1 cellular context compared by ENCODE assay signal in the genomic region with DNA sequence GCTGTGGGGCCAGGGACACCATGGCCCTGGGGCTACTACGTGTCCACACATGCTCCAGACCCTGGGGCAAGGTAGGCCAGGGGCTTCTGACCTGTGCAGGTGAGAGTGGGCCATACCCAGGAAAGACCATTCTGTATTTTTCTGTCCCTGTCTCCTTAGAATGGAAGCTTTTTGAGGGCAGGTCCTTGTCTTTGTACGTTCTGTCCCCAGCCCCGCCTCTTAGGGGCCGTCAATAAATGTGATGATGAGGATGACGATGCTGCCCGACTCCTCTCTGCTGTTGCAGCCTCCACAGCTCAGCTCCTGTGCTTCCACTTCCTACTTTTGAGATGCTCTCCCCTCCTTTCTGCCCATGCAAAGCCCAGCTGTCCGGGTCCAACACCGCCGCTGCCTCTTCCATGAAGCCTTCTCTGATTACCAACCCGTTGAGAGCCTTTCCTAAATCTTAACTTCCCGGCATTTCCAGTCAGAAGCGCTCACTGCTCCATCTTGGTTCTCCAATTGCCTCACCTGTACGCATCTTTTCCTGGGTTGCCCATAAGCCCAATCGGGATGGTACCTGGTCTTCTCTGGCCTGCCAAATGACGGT.
TF ChIP-seq lines count a peak whose summit lies in the region.

No MANE protein-coding gene starts in this region.

TF ChIP-seq in K562, 482 proteins besides CTCF, POLR2A, EP300 and RAD21:
- TF ChIP-seq, protein P1, sequence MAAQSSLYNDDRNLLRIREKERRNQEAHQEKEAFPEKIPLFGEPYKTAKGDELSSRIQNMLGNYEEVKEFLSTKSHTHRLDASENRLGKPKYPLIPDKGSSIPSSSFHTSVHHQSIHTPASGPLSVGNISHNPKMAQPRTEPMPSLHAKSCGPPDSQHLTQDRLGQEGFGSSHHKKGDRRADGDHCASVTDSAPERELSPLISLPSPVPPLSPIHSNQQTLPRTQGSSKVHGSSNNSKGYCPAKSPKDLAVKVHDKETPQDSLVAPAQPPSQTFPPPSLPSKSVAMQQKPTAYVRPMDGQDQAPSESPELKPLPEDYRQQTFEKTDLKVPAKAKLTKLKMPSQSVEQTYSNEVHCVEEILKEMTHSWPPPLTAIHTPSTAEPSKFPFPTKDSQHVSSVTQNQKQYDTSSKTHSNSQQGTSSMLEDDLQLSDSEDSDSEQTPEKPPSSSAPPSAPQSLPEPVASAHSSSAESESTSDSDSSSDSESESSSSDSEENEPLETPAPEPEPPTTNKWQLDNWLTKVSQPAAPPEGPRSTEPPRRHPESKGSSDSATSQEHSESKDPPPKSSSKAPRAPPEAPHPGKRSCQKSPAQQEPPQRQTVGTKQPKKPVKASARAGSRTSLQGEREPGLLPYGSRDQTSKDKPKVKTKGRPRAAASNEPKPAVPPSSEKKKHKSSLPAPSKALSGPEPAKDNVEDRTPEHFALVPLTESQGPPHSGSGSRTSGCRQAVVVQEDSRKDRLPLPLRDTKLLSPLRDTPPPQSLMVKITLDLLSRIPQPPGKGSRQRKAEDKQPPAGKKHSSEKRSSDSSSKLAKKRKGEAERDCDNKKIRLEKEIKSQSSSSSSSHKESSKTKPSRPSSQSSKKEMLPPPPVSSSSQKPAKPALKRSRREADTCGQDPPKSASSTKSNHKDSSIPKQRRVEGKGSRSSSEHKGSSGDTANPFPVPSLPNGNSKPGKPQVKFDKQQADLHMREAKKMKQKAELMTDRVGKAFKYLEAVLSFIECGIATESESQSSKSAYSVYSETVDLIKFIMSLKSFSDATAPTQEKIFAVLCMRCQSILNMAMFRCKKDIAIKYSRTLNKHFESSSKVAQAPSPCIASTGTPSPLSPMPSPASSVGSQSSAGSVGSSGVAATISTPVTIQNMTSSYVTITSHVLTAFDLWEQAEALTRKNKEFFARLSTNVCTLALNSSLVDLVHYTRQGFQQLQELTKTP (IDR thresholded peaks at IDR 0.05; ENCODE audit: low read depth in 1 of 2, partially characterized antibody in 2 of 2), result no peak
- TF ChIP-seq RAD51 (IDR thresholded peaks at IDR 0.05; ENCODE audit: borderline replicate concordance, low read depth) (no peak), MXI1 (IDR thresholded peaks at IDR 0.05; ENCODE audit: low read depth, low read length) (no peak), BCOR (IDR thresholded peaks at IDR 0.05) (peak; percentile 66; the same call in 1 of the 2 replicates), TSC22D4 (tag; IDR thresholded peaks at IDR 0.05) (no peak), CBX3 (IDR thresholded peaks at IDR 0.05; ENCODE audit: borderline replicate concordance in 1 of 2, low read length in 2 of 2) (peak in 1 of 2 experiments; percentile 51; a peak in 1 of 3 replicates), ZFP36 (IDR thresholded peaks at IDR 0.05; ENCODE audit: low read depth, low read length, partially characterized antibody) (peak; percentile 85), KDM1A (IDR thresholded peaks at IDR 0.05) (0 out of 4 replicates have a peak, but pooled peaks of 1 of the 2 experiments have one; percentile 17), ZNF316 (IDR thresholded peaks at IDR 0.05) (peak; percentile 85)
